Comparison of ENCODE assay signal across 17 cellular contexts in the genomic region with DNA sequence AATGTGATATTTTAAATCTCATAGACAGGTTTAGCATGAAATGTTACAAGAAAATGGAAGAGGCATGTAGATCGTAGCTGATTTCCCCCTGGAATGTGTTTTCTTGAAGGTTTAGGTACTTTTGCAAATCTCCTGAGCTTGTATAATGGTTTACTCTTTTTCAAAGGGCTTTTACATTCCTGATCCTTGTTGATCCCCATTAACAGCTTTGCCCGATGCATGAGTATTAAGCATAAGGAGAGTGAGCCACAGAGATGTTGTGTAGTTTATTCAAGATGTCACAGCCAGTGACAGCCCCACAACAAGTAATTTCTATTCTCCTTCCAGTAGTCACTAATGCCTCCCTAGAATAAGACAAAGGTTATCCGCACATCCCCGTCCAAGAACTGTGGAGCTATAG.
DNase-seq lines count a peak whose midpoint lies in the region; ATAC-seq, FAIRE-seq and TF ChIP-seq lines count a peak whose summit lies in the region.
"Had no signal": no experiment of that assay in that cellular context is flagged by ENCODE, and none has a peak within 500 bp of the region (broad histone marks: within the 10 kb centered on the region; RNA-seq: fewer than 3 reads in every experiment).

No MANE protein-coding gene starts in this region.

- WGBS in mesendoderm (ENCODE audit: extremely low coverage, insufficient coverage, low lambda C conversion rate), result no CpG with 5 or more reads among the region's 4 CpGs
- 83 to 91% methylated on average over 2 to 4 of the region's 4 CpGs for WGBS in transverse colon (ENCODE audit: low coverage in 1 of 2), 2 donors

- in situ Hi-C loops in transverse colon (cut with MboI; ENCODE audit: low pct_ligation_motif_present in 1 of 4, low pct_unique_long_range_greater_than_20kb in 1 of 4, low sequenced_read_pairs in 3 of 4), result no loop called here

- H4K5ac ChIP-seq in mesendoderm (ENCODE audit: low read length), result no peak overlapping the region

- H2BK120ac ChIP-seq in mesendoderm (ENCODE audit: low read depth, low read length), result no peak overlapping the region

- H3K36me3 Mint-ChIP-seq in GM23338 (ENCODE audit: low read depth), result peaks cover 7% of the 10 kb centered on the region; the same call in 2 of the 3 replicates
- H3K36me3 Mint-ChIP-seq: CD4-positive, CD25-positive, alpha-beta regulatory T cell; CD8-positive, alpha-beta T cell had no signal

- H3K27ac ChIP-seq in GM23338 (ENCODE audit: low read depth) (no peak overlapping the region), mesendoderm (ENCODE audit: low read depth, low read length) (no peak overlapping the region), transverse colon (no peak overlapping the region), kidney (ENCODE audit: low read depth in 2 of 2, low read length in 2 of 2) (no peak overlapping the region)
- H3K27ac ChIP-seq: C4-2B had no signal

- no peak for TF ChIP-seq POLR2A in transverse colon (IDR thresholded peaks at IDR 0.05)

- ATAC-seq in GM23338 (no peak), HG02970 (IDR thresholded peaks at IDR 0.05; ENCODE audit: low FRiP score, unreplicated experiment) (no peak)
- ATAC-seq: CD8-positive, alpha-beta T cell had no signal

- no peak for FAIRE-seq in kidney (lab: Jason Lieb, UNC)
- FAIRE-seq: GM12892, H1 had no signal

- peaks cover 3% of the 10 kb centered on the region for H3K27me3 Mint-ChIP-seq in GM23338 (ENCODE audit: insufficient read depth, low read depth, poor library complexity)

- no peak overlapping the region for H3K27ac Mint-ChIP-seq in GM23338
- H3K27ac Mint-ChIP-seq: CD4-positive, CD25-positive, alpha-beta regulatory T cell; CD8-positive, alpha-beta T cell had no signal

- H3K27me3 ChIP-seq in GM23338 (ENCODE audit: insufficient read depth) (no peaks in the 10 kb centered on the region), mesendoderm (ENCODE audit: insufficient read depth, low read length, poor library complexity) (no peaks in the 10 kb centered on the region), transverse colon (no peaks in the 10 kb centered on the region)

- no peak overlapping the region for H3K4me3 ChIP-seq in GM23338
- H3K4me3 ChIP-seq in mesendoderm (ENCODE audit: low read length), result no peak overlapping the region
- H3K4me3 ChIP-seq in retinal pigment epithelial cell (ENCODE audit: low read length), result no peak overlapping the region
- no peak overlapping the region for H3K4me3 ChIP-seq in transverse colon
- H3K4me3 ChIP-seq in kidney (ENCODE audit: low read length in 2 of 2), result no peak overlapping the region

- no peak overlapping the region for H3K4me2 ChIP-seq in GM23338
- no peak overlapping the region for H3K4me2 ChIP-seq in mesendoderm (ENCODE audit: low read length)

- no peak overlapping the region for H2AK5ac ChIP-seq in mesendoderm (ENCODE audit: low read length)

- peak overlapping the region; percentile 2; the same call in 1 of the 2 replicates for H2AFZ ChIP-seq in GM23338

- no peaks in the 10 kb centered on the region for H4K20me1 ChIP-seq in GM23338 (replicated peaks; ENCODE audit: insufficient read depth)

- H3F3A ChIP-seq in GM23338 (replicated peaks; ENCODE audit: low read depth), result peaks cover 14% of the 10 kb centered on the region; the same call in 1 of the 2 replicates

- peaks cover 7% of the 10 kb centered on the region for H3K9me3 Mint-ChIP-seq in GM23338
- H3K9me3 Mint-ChIP-seq: CD4-positive, CD25-positive, alpha-beta regulatory T cell; CD8-positive, alpha-beta T cell had no signal

- peaks cover 19% of the 10 kb centered on the region for H3K4me1 Mint-ChIP-seq in GM23338
- H3K4me1 Mint-ChIP-seq: CD4-positive, CD25-positive, alpha-beta regulatory T cell had no signal

- H3K4me3 Mint-ChIP-seq in GM23338, result no peak overlapping the region
- H3K4me3 Mint-ChIP-seq: CD4-positive, CD25-positive, alpha-beta regulatory T cell; CD8-positive, alpha-beta T cell had no signal

- no peaks in the 10 kb centered on the region for H3K79me2 ChIP-seq in GM23338 (replicated peaks; ENCODE audit: insufficient read depth)
- H3K79me2 ChIP-seq in mesendoderm (ENCODE audit: control insufficient read depth, insufficient read depth, low read length), result no peaks in the 10 kb centered on the region

- no peaks in the 10 kb centered on the region for H3K79me1 ChIP-seq in mesendoderm (ENCODE audit: low read length)

- H3K18ac ChIP-seq in mesendoderm (ENCODE audit: low read length), result peak overlapping the region; percentile 30

- H3K9me3 ChIP-seq in transverse colon (no peaks in the 10 kb centered on the region), kidney (ENCODE audit: control insufficient read depth in 1 of 2, low read length in 2 of 2) (peaks cover 0 to 4% of the 10 kb centered on the region in 2 donors)
- H3K9me3 ChIP-seq: Caco-2 had no signal

- H3K9ac ChIP-seq in mesendoderm (ENCODE audit: low read length) (no peak overlapping the region), kidney (ENCODE audit: low read length in 2 of 2) (no peak overlapping the region)

- no peak for TF ChIP-seq EP300 in transverse colon (IDR thresholded peaks at IDR 0.05; ENCODE audit: low read depth)

- H4K8ac ChIP-seq in mesendoderm (ENCODE audit: low read depth, low read length), result no peak overlapping the region

- no peak for TF ChIP-seq CTCF in GM23338 (conservative IDR thresholded peaks at IDR 0.05; ENCODE audit: low read depth in 2 of 2)
- no peak for TF ChIP-seq CTCF in retinal pigment epithelial cell (conservative IDR thresholded peaks at IDR 0.05; ENCODE audit: low read depth, low read length)
- no peak for TF ChIP-seq CTCF in transverse colon (IDR thresholded peaks at IDR 0.05)
- no peak for TF ChIP-seq CTCF in kidney (IDR thresholded peaks at IDR 0.05; ENCODE audit: borderline replicate concordance, extremely low read depth, insufficient read depth)

- no peak overlapping the region for H3K56ac ChIP-seq in mesendoderm (ENCODE audit: low read length)

- DNase-seq in GM23338 (ENCODE audit: low spot score) (no peak), NCI-H82 treated with DMSO at 0.1 percent for 48 hours (lab: John Stamatoyannopoulos, UW; ENCODE audit: unreplicated experiment) (peak; percentile 40), mesendoderm (no peak), retinal pigment epithelial cell (ENCODE audit: low read depth) (peak; percentile 60), transverse colon (no peak), kidney (no peak), UCSD-AML1 (lab: John Stamatoyannopoulos, UW; ENCODE audit: unreplicated experiment) (no peak)
- DNase-seq: Caco-2; CD4-positive, CD25-positive, alpha-beta regulatory T cell; CD8-positive, alpha-beta T cell; DMS53; DND-41; H7 had no signal

- no peak overlapping the region for H3K23ac ChIP-seq in mesendoderm (ENCODE audit: low read length)

- no peaks in the 10 kb centered on the region for H3K9me2 ChIP-seq in GM23338 (ENCODE audit: insufficient read depth)

- H3K4ac ChIP-seq in mesendoderm (ENCODE audit: low read depth, low read length), result no peak overlapping the region

- H2BK5ac ChIP-seq in mesendoderm (ENCODE audit: low read length), result no peak overlapping the region

- H3K36me3 ChIP-seq in GM23338 (ENCODE audit: insufficient read depth) (no peaks in the 10 kb centered on the region), mesendoderm (ENCODE audit: control insufficient read depth, insufficient read depth, low read length) (no peaks in the 10 kb centered on the region), transverse colon (no peaks in the 10 kb centered on the region), kidney (ENCODE audit: control insufficient read depth in 1 of 2, insufficient read depth in 2 of 2, low read length in 2 of 2) (no peaks in the 10 kb centered on the region)

- H3K4me1 ChIP-seq in GM23338 (ENCODE audit: insufficient read depth), result peaks cover 17% of the 10 kb centered on the region
- H3K4me1 ChIP-seq in mesendoderm (ENCODE audit: control insufficient read depth, low read depth, low read length), result no peaks in the 10 kb centered on the region
- H3K4me1 ChIP-seq in transverse colon, result no peaks in the 10 kb centered on the region
- H3K4me1 ChIP-seq in kidney (ENCODE audit: control insufficient read depth in 1 of 2, insufficient read depth in 1 of 2, low read depth in 1 of 2, low read length in 2 of 2), result no peaks in the 10 kb centered on the region

- H2BK15ac ChIP-seq in mesendoderm (replicated peaks; ENCODE audit: low read depth), result no peak overlapping the region

- intact Hi-C loops in transverse colon (cut with DNase I; ENCODE audit: low total_unique reads) (no loop called here), kidney (cut with DNase I) (no loop called here)

TF ChIP-seq in GM23338, 12 proteins besides CTCF, POLR2A, EP300 and RAD21 (continues in another document):
- TF ChIP-seq EZH2phosphoT487 (IDR thresholded peaks at IDR 0.05; ENCODE audit: unreplicated experiment) (no peak), ZNF114 (CRISPR knock-in tag; IDR thresholded peaks at IDR 0.05) (no peak), POLR2AphosphoS5 (IDR thresholded peaks at IDR 0.05; ENCODE audit: low read depth) (no peak)
- TF ChIP-seq, protein P1, sequence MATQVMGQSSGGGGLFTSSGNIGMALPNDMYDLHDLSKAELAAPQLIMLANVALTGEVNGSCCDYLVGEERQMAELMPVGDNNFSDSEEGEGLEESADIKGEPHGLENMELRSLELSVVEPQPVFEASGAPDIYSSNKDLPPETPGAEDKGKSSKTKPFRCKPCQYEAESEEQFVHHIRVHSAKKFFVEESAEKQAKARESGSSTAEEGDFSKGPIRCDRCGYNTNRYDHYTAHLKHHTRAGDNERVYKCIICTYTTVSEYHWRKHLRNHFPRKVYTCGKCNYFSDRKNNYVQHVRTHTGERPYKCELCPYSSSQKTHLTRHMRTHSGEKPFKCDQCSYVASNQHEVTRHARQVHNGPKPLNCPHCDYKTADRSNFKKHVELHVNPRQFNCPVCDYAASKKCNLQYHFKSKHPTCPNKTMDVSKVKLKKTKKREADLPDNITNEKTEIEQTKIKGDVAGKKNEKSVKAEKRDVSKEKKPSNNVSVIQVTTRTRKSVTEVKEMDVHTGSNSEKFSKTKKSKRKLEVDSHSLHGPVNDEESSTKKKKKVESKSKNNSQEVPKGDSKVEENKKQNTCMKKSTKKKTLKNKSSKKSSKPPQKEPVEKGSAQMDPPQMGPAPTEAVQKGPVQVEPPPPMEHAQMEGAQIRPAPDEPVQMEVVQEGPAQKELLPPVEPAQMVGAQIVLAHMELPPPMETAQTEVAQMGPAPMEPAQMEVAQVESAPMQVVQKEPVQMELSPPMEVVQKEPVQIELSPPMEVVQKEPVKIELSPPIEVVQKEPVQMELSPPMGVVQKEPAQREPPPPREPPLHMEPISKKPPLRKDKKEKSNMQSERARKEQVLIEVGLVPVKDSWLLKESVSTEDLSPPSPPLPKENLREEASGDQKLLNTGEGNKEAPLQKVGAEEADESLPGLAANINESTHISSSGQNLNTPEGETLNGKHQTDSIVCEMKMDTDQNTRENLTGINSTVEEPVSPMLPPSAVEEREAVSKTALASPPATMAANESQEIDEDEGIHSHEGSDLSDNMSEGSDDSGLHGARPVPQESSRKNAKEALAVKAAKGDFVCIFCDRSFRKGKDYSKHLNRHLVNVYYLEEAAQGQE (IDR thresholded peaks at IDR 0.05; ENCODE audit: unreplicated experiment), result no peak

Comparison
In these comparisons a context has a peak if more than half of its experiments do, and no peak if none do; other contexts are left out.
1. DNase-seq: peak in NCI-H82 treated with DMSO at 0.1 percent for 48 hours (single experiment) and retinal pigment epithelial cell (single experiment); none in GM23338 (single experiment), mesendoderm (single experiment), transverse colon (single experiment), kidney (single experiment) and UCSD-AML1 (single experiment).